ENCODE assay signal across 32 cellular contexts in the genomic region with DNA sequence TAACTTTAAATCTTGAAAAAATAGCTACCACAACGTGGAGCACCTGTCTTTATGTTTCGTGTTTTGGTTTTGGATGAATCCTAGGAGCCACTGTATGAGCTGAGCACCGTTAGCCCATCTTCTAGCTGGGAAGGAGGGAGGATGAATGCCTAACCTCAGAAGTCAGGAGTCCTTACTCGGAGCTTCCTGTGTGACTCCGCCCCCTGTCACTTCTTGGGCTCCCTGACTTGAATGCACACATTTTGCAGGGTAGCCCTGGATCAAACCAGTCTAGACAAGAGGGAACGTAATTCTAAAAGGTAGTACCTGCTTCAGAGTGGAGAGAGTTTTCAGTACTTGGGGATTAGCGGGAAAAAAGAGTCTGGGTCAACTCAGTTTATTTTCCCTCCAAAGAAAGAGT. TPM values are rescaled to one million over a fixed set of nuclear protein-coding genes. Genes with fewer than 3 reads are reported as not detected.
"Had no signal": no experiment of that assay in that cellular context is flagged by ENCODE, and none has a peak within 500 bp of the region (broad histone marks: within the 10 kb centered on the region; RNA-seq: fewer than 3 reads in every experiment).

No MANE protein-coding gene starts in this region.

- H3K36me3 ChIP-seq: heart right ventricle, suprapubic skin, transverse colon, upper lobe of right lung, uterus had no signal

- ATAC-seq: effector memory CD8-positive, alpha-beta T cell; foreskin keratinocyte; heart right ventricle; left lobe of liver; mucosa of descending colon; natural killer cell treated with Interleukin-12 subunit alpha and Interleukin-12 subunit beta and Interleukin-15 and Interleukin-18, amount 100 ng/mL, for 72 hours; sciatic nerve; stimulated activated naive CD8-positive, alpha-beta T cell treated with anti-CD3 and anti-CD28 coated beads, Interleukin-15, amount 100 ng/mL, for 72 hours; upper lobe of right lung had no signal

- H3K27me3 Mint-ChIP-seq: effector memory CD8-positive, alpha-beta T cell; natural killer cell treated with Interleukin-12 subunit alpha and Interleukin-12 subunit beta and Interleukin-15 and Interleukin-18, amount 100 ng/mL, for 72 hours had no signal

- H3K27ac Mint-ChIP-seq: effector memory CD8-positive, alpha-beta T cell; mesothelial cell of epicardium; naive B cell; natural killer cell treated with Interleukin-12 subunit alpha and Interleukin-12 subunit beta and Interleukin-15 and Interleukin-18, amount 100 ng/mL, for 72 hours; progenitor cell of endocrine pancreas; stimulated activated naive CD8-positive, alpha-beta T cell treated with anti-CD3 and anti-CD28 coated beads, Interleukin-15, amount 100 ng/mL, for 72 hours had no signal

- H3K4me1 ChIP-seq: foreskin keratinocyte, parathyroid adenoma, transverse colon, upper lobe of right lung, uterus had no signal

- H3K36me3 Mint-ChIP-seq: mesothelial cell of epicardium; naive B cell; natural killer cell treated with Interleukin-12 subunit alpha and Interleukin-12 subunit beta and Interleukin-15 and Interleukin-18, amount 100 ng/mL, for 72 hours had no signal

- H3K4me3 ChIP-seq: heart right ventricle, mucosa of descending colon, smooth muscle cell, suprapubic skin, transverse colon, upper lobe of right lung, uterus had no signal

- H3K4me1 Mint-ChIP-seq: mesothelial cell of epicardium; naive B cell; neural crest cell; stimulated activated naive CD8-positive, alpha-beta T cell treated with anti-CD3 and anti-CD28 coated beads, Interleukin-15, amount 100 ng/mL, for 72 hours had no signal

- H3K9me3 ChIP-seq: heart right ventricle, mucosa of descending colon, suprapubic skin, transverse colon, upper lobe of right lung, uterus had no signal

- H3K4me3 Mint-ChIP-seq: effector memory CD8-positive, alpha-beta T cell; mesothelial cell of epicardium; naive B cell; natural killer cell treated with Interleukin-12 subunit alpha and Interleukin-12 subunit beta and Interleukin-15 and Interleukin-18, amount 100 ng/mL, for 72 hours; neural crest cell; stimulated activated naive CD8-positive, alpha-beta T cell treated with anti-CD3 and anti-CD28 coated beads, Interleukin-15, amount 100 ng/mL, for 72 hours had no signal

- H3K9me3 Mint-ChIP-seq: effector memory CD8-positive, alpha-beta T cell; mesothelial cell of epicardium; natural killer cell treated with Interleukin-12 subunit alpha and Interleukin-12 subunit beta and Interleukin-15 and Interleukin-18, amount 100 ng/mL, for 72 hours; neural crest cell; stimulated activated naive CD8-positive, alpha-beta T cell treated with anti-CD3 and anti-CD28 coated beads, Interleukin-15, amount 100 ng/mL, for 72 hours had no signal

- H3K9ac ChIP-seq: parathyroid adenoma had no signal

- H3K27ac ChIP-seq: foreskin keratinocyte, heart right ventricle, parathyroid adenoma, suprapubic skin, transverse colon, upper lobe of right lung, uterus had no signal

- DNase-seq: cortex of kidney; effector memory CD8-positive, alpha-beta T cell; foreskin keratinocyte; glutamatergic neuron; heart right ventricle; hippocampal formation; mesenchymal stem cell; mucosa of descending colon; naive B cell; stimulated activated CD4-positive, alpha-beta T cell treated with anti-CD3 and anti-CD28 coated beads, Interleukin-12 subunit alpha, Interleukin-12 subunit beta, amount 100 ng/mL, for 4 hours; stimulated activated CD4-positive, alpha-beta T cell treated with anti-CD3 and anti-CD28 coated beads, Interleukin-1b, Interleukin-23, amount 100 ng/mL, for 48 hours; stimulated activated CD4-positive, alpha-beta T cell treated with anti-CD3 and anti-CD28 coated beads, Interleukin-4, amount 100 ng/mL, for 1 hour; stimulated activated CD8-positive, alpha-beta memory T cell treated with anti-CD3 and anti-CD28 coated beads, Interleukin-4, amount 100 ng/mL, for 48 hours; stimulated activated naive CD4-positive, alpha-beta T cell; stimulated activated naive CD8-positive, alpha-beta T cell treated with anti-CD3 and anti-CD28 coated beads, Interleukin-15, amount 100 ng/mL, for 72 hours; transverse colon; upper lobe of right lung; uterus had no signal

RNA-seq across cellular contexts. Expression of gene GABRA5, which starts 5.3 kb away (rescaled TPM):
- total RNA-seq: dermis microvascular lymphatic vessel endothelial cell; fibroblast of lung; foreskin keratinocyte; lower leg skin; lung microvascular endothelial cell; mucosa of descending colon; natural killer cell treated with Interleukin-12 subunit alpha and Interleukin-12 subunit beta and Interleukin-15 and Interleukin-18, amount 100 ng/mL, for 72 hours; osteoblast; sciatic nerve; suprapubic skin; transverse colon; upper lobe of right lung; uterus had no signal
- polyA plus RNA-seq: foreskin keratinocyte, heart right ventricle, smooth muscle cell had no signal
